8 cellular contexts compared by ENCODE assay signal in the genomic region with DNA sequence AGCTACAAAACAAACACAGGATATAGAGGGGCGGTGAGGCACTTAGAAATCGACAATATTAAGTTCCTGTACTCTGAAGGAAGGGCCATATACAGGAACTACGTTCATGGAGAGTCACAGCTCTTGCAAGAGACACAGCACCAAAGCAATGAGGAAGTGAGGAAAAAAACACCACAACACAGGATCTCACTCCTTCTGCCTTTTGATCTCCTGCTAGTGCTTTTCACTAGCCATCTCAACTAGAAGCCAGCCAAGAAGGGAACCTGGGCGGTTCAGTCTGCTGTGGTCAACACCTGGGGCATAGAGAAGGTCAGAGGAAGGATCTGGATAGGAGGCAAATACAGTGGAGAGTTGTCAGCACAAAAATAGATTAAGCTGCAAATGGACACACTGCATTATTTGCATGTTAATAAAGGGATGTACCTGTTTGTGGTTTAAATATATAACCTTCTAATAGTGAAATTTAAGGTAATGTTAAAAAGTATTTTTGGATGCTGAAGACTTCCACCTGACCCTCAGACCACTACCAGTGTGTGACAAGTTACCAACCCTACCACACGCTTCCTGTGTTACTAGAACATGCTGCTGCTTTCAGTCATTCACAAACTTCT.
DNase-seq lines count a peak whose midpoint lies in the region; ATAC-seq and TF ChIP-seq lines count a peak whose summit lies in the region.

No MANE protein-coding gene starts in this region.

- peak overlapping the region; percentile 86 for H3K27ac Mint-ChIP-seq in activated T-helper 1 cell treated with anti-CD3 and anti-CD28 coated beads, Interleukin-12 subunit alpha, Interleukin-12 subunit beta, Interleukin-2, Interleukin-4 antibody, amounts not matched to agents 30 ng/mL and 10 ng/mL and 1 ng/mL, durations not matched to agents 14 hours and 24 hours and 36 hours
- H3K27ac Mint-ChIP-seq in stimulated activated naive CD8-positive, alpha-beta T cell treated with anti-CD3 and anti-CD28 coated beads, Interleukin-15, amount 100 ng/mL, for 72 hours, result peak overlapping the region; percentile 95

- DNase-seq in GM13977 (ENCODE audit: low spot score), result peak; percentile 26
- DNase-seq in activated T-helper 1 cell treated with anti-CD3 and anti-CD28 coated beads, Interleukin-12 subunit alpha, Interleukin-12 subunit beta, Interleukin-2, Interleukin-4 antibody, amounts not matched to agents 30 ng/mL and 10 ng/mL and 1 ng/mL, durations not matched to agents 14 hours and 24 hours and 36 hours (ENCODE audit: low spot score), result peak; percentile 40
- DNase-seq in stimulated activated naive CD8-positive, alpha-beta T cell treated with anti-CD3 and anti-CD28 coated beads, Interleukin-15, amount 100 ng/mL, for 72 hours, result peak; percentile 38 to 61
- DNase-seq in DMS79 treated with DMSO at 0.1 percent for 48 hours (lab: John Stamatoyannopoulos, UW), result no peak
- DNase-seq in HPDE6-E6E7 (ENCODE audit: extremely low spot score), result no peak
- no peak for DNase-seq in NCI-H2107 (lab: John Stamatoyannopoulos, UW)

- TF ChIP-seq CTCF in GM13977 (IDR thresholded peaks at IDR 0.05; ENCODE audit: extremely low read depth, insufficient read depth, missing control alignments), result no peak

- no peaks in the 10 kb centered on the region for H3K9me3 Mint-ChIP-seq in activated T-helper 1 cell treated with anti-CD3 and anti-CD28 coated beads, Interleukin-12 subunit alpha, Interleukin-12 subunit beta, Interleukin-2, Interleukin-4 antibody, amounts not matched to agents 30 ng/mL and 10 ng/mL and 1 ng/mL, durations not matched to agents 14 hours and 24 hours and 36 hours
- H3K9me3 Mint-ChIP-seq in stimulated activated naive CD8-positive, alpha-beta T cell treated with anti-CD3 and anti-CD28 coated beads, Interleukin-15, amount 100 ng/mL, for 72 hours, result no peaks in the 10 kb centered on the region

- peaks cover 12% of the 10 kb centered on the region for H3K27me3 Mint-ChIP-seq in activated T-helper 1 cell treated with anti-CD3 and anti-CD28 coated beads, Interleukin-12 subunit alpha, Interleukin-12 subunit beta, Interleukin-2, Interleukin-4 antibody, amounts not matched to agents 30 ng/mL and 10 ng/mL and 1 ng/mL, durations not matched to agents 14 hours and 24 hours and 36 hours (ENCODE audit: insufficient read depth)
- H3K27me3 Mint-ChIP-seq in stimulated activated naive CD8-positive, alpha-beta T cell treated with anti-CD3 and anti-CD28 coated beads, Interleukin-15, amount 100 ng/mL, for 72 hours, result no peaks in the 10 kb centered on the region

- H3K4me1 Mint-ChIP-seq in activated T-helper 1 cell treated with anti-CD3 and anti-CD28 coated beads, Interleukin-12 subunit alpha, Interleukin-12 subunit beta, Interleukin-2, Interleukin-4 antibody, amounts not matched to agents 30 ng/mL and 10 ng/mL and 1 ng/mL, durations not matched to agents 14 hours and 24 hours and 36 hours (ENCODE audit: low read depth), result peaks cover 40% of the 10 kb centered on the region
- peaks cover 29% of the 10 kb centered on the region for H3K4me1 Mint-ChIP-seq in stimulated activated naive CD8-positive, alpha-beta T cell treated with anti-CD3 and anti-CD28 coated beads, Interleukin-15, amount 100 ng/mL, for 72 hours

- ATAC-seq in GM21447 (IDR thresholded peaks at IDR 0.05; ENCODE audit: unreplicated experiment) (peak; percentile 85), HG03575 (IDR thresholded peaks at IDR 0.05; ENCODE audit: extremely low read depth, insufficient number of reproducible peaks, low FRiP score, unreplicated experiment) (peak; percentile 70)
- ATAC-seq in stimulated activated naive CD8-positive, alpha-beta T cell treated with anti-CD3 and anti-CD28 coated beads, Interleukin-15, amount 100 ng/mL, for 72 hours, result peak; percentile 96

- intact Hi-C loops in activated T-helper 1 cell treated with anti-CD3 and anti-CD28 coated beads, Interleukin-12 subunit alpha, Interleukin-12 subunit beta, Interleukin-2, Interleukin-4 antibody, amounts not matched to agents 30 ng/mL and 10 ng/mL and 1 ng/mL, durations not matched to agents 14 hours and 24 hours and 36 hours (cut with micrococcal nuclease), result loop anchor here (1.0 kb wide), 2 partner anchors 8 to 100 kb away; no protein-coding TSS in a partner anchor

- H3K36me3 Mint-ChIP-seq in activated T-helper 1 cell treated with anti-CD3 and anti-CD28 coated beads, Interleukin-12 subunit alpha, Interleukin-12 subunit beta, Interleukin-2, Interleukin-4 antibody, amounts not matched to agents 30 ng/mL and 10 ng/mL and 1 ng/mL, durations not matched to agents 14 hours and 24 hours and 36 hours (ENCODE audit: low read depth), result peaks cover 2% of the 10 kb centered on the region

- in situ Hi-C loops in GM13977 (cut with MboI; ENCODE audit: low pct_unique_long_range_greater_than_20kb, low sequenced_read_pairs, unreplicated experiment), result no loop called here

- H3K4me3 Mint-ChIP-seq in activated T-helper 1 cell treated with anti-CD3 and anti-CD28 coated beads, Interleukin-12 subunit alpha, Interleukin-12 subunit beta, Interleukin-2, Interleukin-4 antibody, amounts not matched to agents 30 ng/mL and 10 ng/mL and 1 ng/mL, durations not matched to agents 14 hours and 24 hours and 36 hours, result peak overlapping the region; percentile 52
- peak overlapping the region; percentile 36 to 68 for H3K4me3 Mint-ChIP-seq in stimulated activated naive CD8-positive, alpha-beta T cell treated with anti-CD3 and anti-CD28 coated beads, Interleukin-15, amount 100 ng/mL, for 72 hours

Comparison
In these comparisons a context has a peak if more than half of its experiments do, and no peak if none do; other contexts are left out.
1. DNase-seq: peak in GM13977 (single experiment), activated T-helper 1 cell treated with anti-CD3 and anti-CD28 coated beads, Interleukin-12 subunit alpha, Interleukin-12 subunit beta, Interleukin-2, Interleukin-4 antibody, amounts not matched to agents 30 ng/mL and 10 ng/mL and 1 ng/mL, durations not matched to agents 14 hours and 24 hours and 36 hours (single experiment) and stimulated activated naive CD8-positive, alpha-beta T cell treated with anti-CD3 and anti-CD28 coated beads, Interleukin-15, amount 100 ng/mL, for 72 hours (2 of 2); none in DMS79 treated with DMSO at 0.1 percent for 48 hours (single experiment), HPDE6-E6E7 (single experiment) and NCI-H2107 (single experiment).
2. Peak in every context shown above with its lines, with median percentiles within 50 percentile points of each other: ATAC-seq.